21 cellular contexts compared by ENCODE assay signal in the genomic region with DNA sequence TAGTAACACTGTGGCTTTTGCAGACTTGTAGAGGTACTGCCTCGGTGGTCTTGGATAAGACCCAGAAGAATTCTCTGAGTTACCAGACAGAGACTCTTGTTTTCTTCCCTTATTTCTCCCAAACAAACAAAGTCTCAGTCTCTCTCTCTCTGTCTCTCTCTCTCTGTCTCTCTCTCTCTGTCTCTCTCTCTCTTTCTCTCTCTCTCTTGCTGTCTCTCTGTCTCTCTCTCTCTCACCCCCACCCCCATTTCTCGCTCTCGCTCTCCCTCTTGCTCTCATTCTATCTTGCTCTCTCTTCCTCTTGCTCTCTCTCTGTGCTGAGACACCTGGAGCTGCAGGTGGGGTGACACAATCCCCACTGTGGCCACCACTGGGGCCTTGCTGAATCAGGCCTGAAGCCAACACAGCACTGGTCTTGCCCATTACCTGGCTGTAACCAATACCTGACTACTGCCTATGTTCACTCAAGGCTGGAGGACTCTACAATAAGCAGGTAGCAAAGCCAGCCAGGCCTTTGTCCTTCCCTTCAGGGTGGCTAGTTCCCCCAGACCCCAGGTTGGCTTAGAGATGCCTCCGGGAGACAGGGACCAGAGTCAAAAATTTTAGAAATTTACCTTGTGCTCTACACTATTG. TPM values are rescaled to one million over a fixed set of nuclear protein-coding genes. Genes with fewer than 3 reads are reported as not detected.
DNase-seq lines count a peak whose midpoint lies in the region; ATAC-seq and TF ChIP-seq lines count a peak whose summit lies in the region.
"Had no signal": no experiment of that assay in that cellular context is flagged by ENCODE, and none has a peak within 500 bp of the region (broad histone marks: within the 10 kb centered on the region; RNA-seq: fewer than 3 reads in every experiment).

No MANE protein-coding gene starts in this region.

- peak; percentile 33 for DNase-seq in chondrocyte (ENCODE audit: low spot score)
- DNase-seq in sciatic nerve (ENCODE audit: low spot score) = peak; percentile 26
- no peak for DNase-seq in substantia nigra (lab: John Stamatoyannopoulos, UW)
- DNase-seq in dermis blood vessel endothelial cell = no peak
- DNase-seq: Caco-2; CD4-positive, CD25-positive, alpha-beta regulatory T cell; CD8-positive, alpha-beta T cell; DMS153; DND-41; H9; HFFc6 had no signal

- H3K27ac Mint-ChIP-seq in chondrocyte (ENCODE audit: unreplicated experiment) = no peak overlapping the region
- H3K27ac Mint-ChIP-seq: B cell; CD4-positive, CD25-positive, alpha-beta regulatory T cell; CD8-positive, alpha-beta T cell; GM23338; H9; HFFc6 had no signal

- H3K36me3 ChIP-seq in HEK293 (ENCODE audit: control insufficient read depth in 2 of 2, insufficient read depth in 1 of 2, low read length in 2 of 2) (no peaks in the 10 kb centered on the region), OCI-LY3 (replicated peaks; ENCODE audit: low read depth, low read length) (no peaks in the 10 kb centered on the region)
- H3K36me3 ChIP-seq: BLaER1 had no signal

- H3K4me1 Mint-ChIP-seq in chondrocyte (ENCODE audit: low read depth) = no peaks in the 10 kb centered on the region
- H3K4me1 Mint-ChIP-seq: B cell; CD4-positive, CD25-positive, alpha-beta regulatory T cell; GM23338; H9 had no signal

- no peaks in the 10 kb centered on the region for H3K79me2 ChIP-seq in OCI-LY3 (ENCODE audit: low read length)

- TF ChIP-seq CTCF in HEK293 (tag by site-specific recombination; IDR thresholded peaks at IDR 0.05) (no peak), OCI-LY3 (IDR thresholded peaks at IDR 0.05; ENCODE audit: low read depth, low read length) (no peak), chondrocyte (IDR thresholded peaks at IDR 0.05) (no peak)

- no peak for ATAC-seq in sciatic nerve
- no peak for ATAC-seq in GM18861 (IDR thresholded peaks at IDR 0.05; ENCODE audit: unreplicated experiment)
- ATAC-seq: CD8-positive, alpha-beta T cell; GM23338; HCT116 had no signal

- H4K20me1 ChIP-seq in OCI-LY3 (ENCODE audit: insufficient read depth, low read length) = no peaks in the 10 kb centered on the region
- H4K20me1 ChIP-seq: BLaER1 had no signal

- peaks cover 16% of the 10 kb centered on the region for H3K9me3 Mint-ChIP-seq in chondrocyte (ENCODE audit: low read depth)
- H3K9me3 Mint-ChIP-seq: CD4-positive, CD25-positive, alpha-beta regulatory T cell; CD8-positive, alpha-beta T cell; HFFc6 had no signal

- peak overlapping the region; percentile 65; the same call in 1 of the 2 replicates for H2AFZ ChIP-seq in OCI-LY3 (ENCODE audit: low read depth, low read length)
- H2AFZ ChIP-seq: GM23338 had no signal

- no peaks in the 10 kb centered on the region for H3K36me3 Mint-ChIP-seq in chondrocyte (ENCODE audit: low read depth)
- H3K36me3 Mint-ChIP-seq: CD4-positive, CD25-positive, alpha-beta regulatory T cell; CD8-positive, alpha-beta T cell had no signal

- no peaks in the 10 kb centered on the region for H3K27me3 ChIP-seq in OCI-LY3 (ENCODE audit: low read depth, low read length)

- H3K4me3 ChIP-seq in HEK293 (ENCODE audit: low read depth, low read length) = no peak overlapping the region
- no peak overlapping the region for H3K4me3 ChIP-seq in OCI-LY3 (ENCODE audit: low read length)
- H3K4me3 ChIP-seq: BLaER1, GM23338 had no signal

- POLR2A ChIA-PET in HEK293 (lab: Yijun Ruan, JAX) = no interaction called here

- H3K4me2 ChIP-seq in OCI-LY3 (ENCODE audit: low read length) = no peak overlapping the region; the same call in 1 of the 2 replicates
- H3K4me2 ChIP-seq: BLaER1, GM23338 had no signal

- CTCF ChIA-PET in HEK293 (lab: Yijun Ruan, JAX) = interaction anchor here (0.5 to 1.2 kb wide), 2 partner anchors 9 to 341 kb away, joined by 3 read pairs; no protein-coding TSS in a partner anchor

- intact Hi-C loops in sciatic nerve (cut with DNase I) = no loop called here

- H3K4me1 ChIP-seq in HEK293 (ENCODE audit: control insufficient read depth, insufficient read depth, low read length) = no peaks in the 10 kb centered on the region
- peaks cover 16% of the 10 kb centered on the region for H3K4me1 ChIP-seq in OCI-LY3 (ENCODE audit: low read length)
- H3K4me1 ChIP-seq: BLaER1, Caco-2 had no signal

- H3K27ac ChIP-seq in HEK293 (ENCODE audit: extremely low read depth, low read depth, low read length) (no peak overlapping the region), OCI-LY3 (ENCODE audit: low read length) (peak overlapping the region; percentile 46; the same call in 1 of the 2 replicates), substantia nigra (ENCODE audit: low read depth, low read length, poor library complexity, severe bottlenecking) (no peak overlapping the region)
- H3K27ac ChIP-seq: BLaER1, C4-2B had no signal

- peak overlapping the region; percentile 20; the same call in 1 of the 2 replicates for H3K9ac ChIP-seq in OCI-LY3 (ENCODE audit: low read length)
- H3K9ac ChIP-seq: BLaER1 had no signal

- no peaks in the 10 kb centered on the region; the same call in 1 of the 2 replicates for H3K9me3 ChIP-seq in HEK293 (ENCODE audit: control insufficient read depth, insufficient read depth, low read depth, low read length)
- H3K9me3 ChIP-seq in OCI-LY3 (ENCODE audit: insufficient read depth, low read length) = no peaks in the 10 kb centered on the region
- H3K9me3 ChIP-seq: Caco-2 had no signal

- no peaks in the 10 kb centered on the region for H3K27me3 Mint-ChIP-seq in chondrocyte (ENCODE audit: low read depth)
- H3K27me3 Mint-ChIP-seq: CD4-positive, CD25-positive, alpha-beta regulatory T cell had no signal

- no peak overlapping the region for H3K4me3 Mint-ChIP-seq in chondrocyte (ENCODE audit: unreplicated experiment)
- H3K4me3 Mint-ChIP-seq: B cell; CD4-positive, CD25-positive, alpha-beta regulatory T cell; CD8-positive, alpha-beta T cell; GM23338; H9; HFFc6 had no signal

TF ChIP-seq in HEK293, 187 proteins besides CTCF, POLR2A, EP300 and RAD21:
- TF ChIP-seq ZNF596 (tag by site-specific recombination; IDR thresholded peaks at IDR 0.05) (peak; percentile 94), ZNF24 (tag by site-specific recombination; IDR thresholded peaks at IDR 0.05) (no peak)

RNA-seq across cellular contexts. Expression of a gene that starts 38.4 kb away (rescaled TPM):
- not detected in 3 replicates for total RNA-seq in chondrocyte
- total RNA-seq in sciatic nerve = not detected
- not detected in 2 replicates for total RNA-seq in dermis blood vessel endothelial cell
- total RNA-seq: A172; B cell; Caco-2; CD4-positive, CD25-positive, alpha-beta regulatory T cell; CD8-positive, alpha-beta T cell; GM23338; H4; H9; HFFc6 had no signal

Comparison
In these comparisons a context has a peak if more than half of its experiments do, and no peak if none do; other contexts are left out.
1. DNase-seq: peak in chondrocyte (single experiment) and sciatic nerve (single experiment); none in substantia nigra (0 of 49) and dermis blood vessel endothelial cell (single experiment).